In genomic region chr22:37571992-37572373, GRCh38 we compare ENCODE assay signal across 1 cellular context.
TF ChIP-seq lines count a peak whose summit lies in the region.

No MANE protein-coding gene starts in this region.

TF ChIP-seq in IMR-90, 13 proteins besides CTCF, POLR2A, EP300 and RAD21:
- no peak for TF ChIP-seq BHLHE40 (IDR thresholded peaks at IDR 0.05; ENCODE audit: low read depth, low read length)
